8 cellular contexts compared by ENCODE assay signal in genomic region chr2:140808816-140809215, GRCh38.
DNase-seq lines count a peak whose midpoint lies in the region; ATAC-seq and TF ChIP-seq lines count a peak whose summit lies in the region.
"Had no signal": no experiment of that assay in that cellular context is flagged by ENCODE, and none has a peak within 500 bp of the region (broad histone marks: within the 10 kb centered on the region; RNA-seq: fewer than 3 reads in every experiment).

No MANE protein-coding gene starts in this region.

- H3K9ac ChIP-seq in endodermal cell (ENCODE audit: extremely low read depth, low read length, poor library complexity, severe bottlenecking), result no peak overlapping the region

- no peaks in the 10 kb centered on the region for H3K36me3 ChIP-seq in endodermal cell (ENCODE audit: control insufficient read depth, insufficient read depth, low read length)

- no peaks in the 10 kb centered on the region for H3K4me1 ChIP-seq in endodermal cell (ENCODE audit: control insufficient read depth, insufficient read depth, low read length)

- POLR2A ChIA-PET in HEK293T (lab: Yijun Ruan, JAX), result no interaction called here

- no peak overlapping the region for H3K4me3 ChIP-seq in endodermal cell (ENCODE audit: low read length)

- CTCF ChIA-PET in HEK293T (lab: Yijun Ruan, JAX), result interaction anchor here (0.6 to 0.7 kb wide), 2 partner anchors 998 to 1138 kb away, joined by 3 to 4 read pairs; no protein-coding TSS in a partner anchor

- no peak overlapping the region for H3K27ac Mint-ChIP-seq in endodermal cell
- H3K27ac Mint-ChIP-seq: natural killer cell treated with Interleukin-12 subunit alpha and Interleukin-12 subunit beta and Interleukin-15 and Interleukin-18, amount 100 ng/mL, for 72 hours had no signal

- no peaks in the 10 kb centered on the region for H3K27me3 ChIP-seq in endodermal cell (ENCODE audit: control insufficient read depth, insufficient read depth, low read length, poor library complexity, severe bottlenecking)

- H3K9me3 ChIP-seq in endodermal cell (ENCODE audit: control insufficient read depth, low read length), result no peaks in the 10 kb centered on the region

- H3K27ac ChIP-seq in endodermal cell (ENCODE audit: low read depth, low read length), result no peak overlapping the region

- ATAC-seq in GM18519 (IDR thresholded peaks at IDR 0.05; ENCODE audit: low FRiP score, unreplicated experiment), result peak; percentile 66
- ATAC-seq in HG03196 (IDR thresholded peaks at IDR 0.05; ENCODE audit: unreplicated experiment), result no peak
- ATAC-seq: natural killer cell treated with Interleukin-12 subunit alpha and Interleukin-12 subunit beta and Interleukin-15 and Interleukin-18, amount 100 ng/mL, for 72 hours had no signal

- H3K4me1 Mint-ChIP-seq in endodermal cell, result peaks cover 2% of the 10 kb centered on the region

- TF ChIP-seq CTCF in endodermal cell (conservative IDR thresholded peaks at IDR 0.05) (peak; percentile 72), GM10266 (IDR thresholded peaks at IDR 0.05; ENCODE audit: control insufficient read depth, insufficient read depth, low read depth, missing control alignments) (no peak)

- H3K27me3 Mint-ChIP-seq in endodermal cell (ENCODE audit: insufficient read depth), result no peaks in the 10 kb centered on the region
- H3K27me3 Mint-ChIP-seq: natural killer cell treated with Interleukin-12 subunit alpha and Interleukin-12 subunit beta and Interleukin-15 and Interleukin-18, amount 100 ng/mL, for 72 hours had no signal

- no peaks in the 10 kb centered on the region for H3K36me3 Mint-ChIP-seq in endodermal cell (ENCODE audit: low read depth)
- H3K36me3 Mint-ChIP-seq: natural killer cell treated with Interleukin-12 subunit alpha and Interleukin-12 subunit beta and Interleukin-15 and Interleukin-18, amount 100 ng/mL, for 72 hours had no signal

- DNase-seq in HEK293T (ENCODE audit: extremely low spot score) (peak; percentile 18), Kasumi-1 (lab: John Stamatoyannopoulos, UW) (peak; percentile 51 to 62), endodermal cell (no peak), GM10266 (ENCODE audit: extremely low spot score) (no peak), AG08395 (ENCODE audit: low spot score) (no peak)

- H3K4me3 Mint-ChIP-seq in endodermal cell, result no peak overlapping the region
- H3K4me3 Mint-ChIP-seq: natural killer cell treated with Interleukin-12 subunit alpha and Interleukin-12 subunit beta and Interleukin-15 and Interleukin-18, amount 100 ng/mL, for 72 hours had no signal

- WGBS in endodermal cell (ENCODE audit: insufficient coverage in 1 of 2, insufficient read length in 1 of 2), 2 experiments, result 91 to 100% methylated on average over 1 of the region's 1 CpG

- no peaks in the 10 kb centered on the region for H3K9me3 Mint-ChIP-seq in endodermal cell

TF ChIP-seq in HEK293T, 16 proteins besides CTCF, POLR2A, EP300 and RAD21:
- TF ChIP-seq PKNOX1 (IDR thresholded peaks at IDR 0.05) (peak; percentile 68), SUZ12 (IDR thresholded peaks at IDR 0.05) (no peak)

Comparison
In these comparisons a context has a peak if more than half of its experiments do, and no peak if none do; other contexts are left out.
1. DNase-seq: peak in HEK293T (single experiment) and Kasumi-1 (2 of 2); none in endodermal cell (single experiment), GM10266 (single experiment) and AG08395 (single experiment).